1 cellular context compared by ENCODE assay signal in the genomic region with DNA sequence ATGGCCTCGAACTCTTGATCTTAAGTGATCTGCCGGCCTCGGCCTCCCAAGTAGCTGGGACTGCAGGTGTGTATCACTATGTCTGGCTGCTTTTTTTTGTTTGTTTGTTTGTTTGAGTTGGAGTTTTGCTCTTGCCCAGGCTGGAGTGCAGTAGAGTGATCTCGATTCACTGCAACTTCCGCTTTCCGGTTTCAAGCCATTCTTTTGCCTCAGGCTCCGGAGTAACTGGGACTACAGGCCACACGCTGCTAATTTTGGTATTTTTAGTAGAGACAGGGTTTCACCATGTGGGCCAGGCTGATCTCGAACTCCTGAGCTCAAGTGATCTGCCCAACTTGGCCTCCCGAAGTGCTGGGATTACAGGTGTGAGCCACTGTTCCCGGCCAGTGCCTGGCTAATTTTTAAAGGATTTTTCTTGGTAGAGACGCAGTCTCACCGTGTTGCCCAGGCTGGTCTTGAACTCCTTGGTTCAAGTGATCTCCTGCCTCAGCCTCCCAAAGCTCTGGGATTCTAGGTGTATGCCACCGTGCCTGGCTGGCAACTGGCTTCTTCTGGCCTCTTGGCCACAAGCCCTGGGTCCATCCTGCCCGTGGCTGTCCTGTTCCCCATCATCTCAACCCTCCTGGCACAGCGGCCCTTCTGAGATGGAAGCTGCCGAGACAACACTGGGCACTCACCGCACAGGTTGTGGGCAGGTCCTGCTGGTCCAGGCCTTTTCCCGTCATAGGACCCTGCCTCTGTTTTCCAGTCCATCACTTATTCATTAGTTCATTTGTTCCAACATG.
TF ChIP-seq lines count a peak whose summit lies in the region.

No MANE protein-coding gene starts in this region.

TF ChIP-seq in WTC11, 78 proteins besides CTCF, POLR2A, EP300 and RAD21:
- TF ChIP-seq, protein P1, sequence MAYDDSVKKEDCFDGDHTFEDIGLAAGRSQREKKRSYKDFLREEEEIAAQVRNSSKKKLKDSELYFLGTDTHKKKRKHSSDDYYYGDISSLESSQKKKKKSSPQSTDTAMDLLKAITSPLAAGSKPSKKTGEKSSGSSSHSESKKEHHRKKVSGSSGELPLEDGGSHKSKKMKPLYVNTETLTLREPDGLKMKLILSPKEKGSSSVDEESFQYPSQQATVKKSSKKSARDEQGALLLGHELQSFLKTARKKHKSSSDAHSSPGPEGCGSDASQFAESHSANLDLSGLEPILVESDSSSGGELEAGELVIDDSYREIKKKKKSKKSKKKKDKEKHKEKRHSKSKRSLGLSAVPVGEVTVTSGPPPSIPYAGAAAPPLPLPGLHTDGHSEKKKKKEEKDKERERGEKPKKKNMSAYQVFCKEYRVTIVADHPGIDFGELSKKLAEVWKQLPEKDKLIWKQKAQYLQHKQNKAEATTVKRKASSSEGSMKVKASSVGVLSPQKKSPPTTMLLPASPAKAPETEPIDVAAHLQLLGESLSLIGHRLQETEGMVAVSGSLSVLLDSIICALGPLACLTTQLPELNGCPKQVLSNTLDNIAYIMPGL (CRISPR knock-in tag; IDR thresholded peaks at IDR 0.05): no peak
- TF ChIP-seq EMX1 (CRISPR knock-in tag; IDR thresholded peaks at IDR 0.05): no peak
- TF ChIP-seq, protein P2, sequence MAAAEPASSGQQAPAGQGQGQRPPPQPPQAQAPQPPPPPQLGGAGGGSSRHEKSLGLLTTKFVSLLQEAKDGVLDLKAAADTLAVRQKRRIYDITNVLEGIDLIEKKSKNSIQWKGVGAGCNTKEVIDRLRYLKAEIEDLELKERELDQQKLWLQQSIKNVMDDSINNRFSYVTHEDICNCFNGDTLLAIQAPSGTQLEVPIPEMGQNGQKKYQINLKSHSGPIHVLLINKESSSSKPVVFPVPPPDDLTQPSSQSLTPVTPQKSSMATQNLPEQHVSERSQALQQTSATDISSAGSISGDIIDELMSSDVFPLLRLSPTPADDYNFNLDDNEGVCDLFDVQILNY (CRISPR knock-in tag; IDR thresholded peaks at IDR 0.05): no peak
- no peak for TF ChIP-seq SMAD3 (CRISPR knock-in tag; IDR thresholded peaks at IDR 0.05; ENCODE audit: borderline replicate concordance)
- TF ChIP-seq, protein P3, sequence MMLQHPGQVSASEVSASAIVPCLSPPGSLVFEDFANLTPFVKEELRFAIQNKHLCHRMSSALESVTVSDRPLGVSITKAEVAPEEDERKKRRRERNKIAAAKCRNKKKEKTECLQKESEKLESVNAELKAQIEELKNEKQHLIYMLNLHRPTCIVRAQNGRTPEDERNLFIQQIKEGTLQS (CRISPR knock-in tag; conservative IDR thresholded peaks at IDR 0.05): no peak
